ENCODE assay signal across 17 cellular contexts in the genomic region with DNA sequence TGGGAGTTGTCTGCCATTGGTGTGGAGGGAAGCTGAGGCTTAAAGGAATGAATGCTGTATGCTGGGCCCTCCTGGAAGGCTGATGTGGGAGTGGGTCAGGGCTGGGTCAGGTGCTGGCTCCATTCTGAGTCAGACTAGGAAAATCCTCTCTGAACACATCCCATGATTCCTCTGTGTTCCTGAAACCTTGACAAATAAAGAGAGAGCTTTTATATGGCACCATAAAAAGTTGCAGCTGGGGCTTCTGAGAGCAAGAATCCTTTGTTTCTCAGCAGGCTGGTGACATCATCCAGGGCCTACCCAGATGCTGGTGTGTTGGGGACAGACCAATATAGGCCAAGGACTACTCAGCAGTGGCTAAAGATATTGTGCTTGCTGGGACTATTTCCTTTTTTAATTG. TPM values are rescaled to one million over a fixed set of nuclear protein-coding genes. Genes with fewer than 3 reads are reported as not detected.
DNase-seq lines count a peak whose midpoint lies in the region; ATAC-seq and TF ChIP-seq lines count a peak whose summit lies in the region.
"Had no signal": no experiment of that assay in that cellular context is flagged by ENCODE, and none has a peak within 500 bp of the region (broad histone marks: within the 10 kb centered on the region; RNA-seq: fewer than 3 reads in every experiment).

No MANE protein-coding gene starts in this region.

- H3K27me3 ChIP-seq in colonic mucosa = no peaks in the 10 kb centered on the region
- H3K27me3 ChIP-seq: body of pancreas had no signal

- H3K36me3 Mint-ChIP-seq in neural crest cell (ENCODE audit: low read depth) (no peaks in the 10 kb centered on the region), immature natural killer cell (no peaks in the 10 kb centered on the region)

- ATAC-seq in GM21825 (IDR thresholded peaks at IDR 0.05; ENCODE audit: unreplicated experiment) = no peak
- ATAC-seq in HG02981 (IDR thresholded peaks at IDR 0.05; ENCODE audit: unreplicated experiment) = no peak
- ATAC-seq: activated T-cell treated with anti-CD3 and anti-CD28 coated beads, Interleukin-2, amount 50 U/mL, for 4 hours; body of pancreas; stimulated activated naive CD8-positive, alpha-beta T cell treated with anti-CD3 and anti-CD28 coated beads, Interleukin-15, Interleukin-2, amounts not matched to agents 100 U/mL and 50 U/mL, for 24 hours had no signal

- H3K4me1 ChIP-seq in colonic mucosa = no peaks in the 10 kb centered on the region
- H3K4me1 ChIP-seq: body of pancreas had no signal

- no peaks in the 10 kb centered on the region for H3K36me3 ChIP-seq in colonic mucosa

- DNase-seq in DMS153 (lab: John Stamatoyannopoulos, UW) = peak; percentile 88
- DNase-seq in NCI-H2107 (lab: John Stamatoyannopoulos, UW) = peak; percentile 46
- DNase-seq in colonic mucosa = peak; percentile 74
- DNase-seq in neural crest cell (ENCODE audit: low read depth, low spot score) = no peak
- DNase-seq in immature natural killer cell = no peak
- DNase-seq in iPS-NIHi7 (ENCODE audit: extremely low spot score) = no peak
- DNase-seq: activated CD4-positive, CD25-positive, alpha-beta regulatory T cell; activated T-cell treated with anti-CD3 and anti-CD28 coated beads, Interleukin-2, amount 50 U/mL, for 4 hours; body of pancreas; NCI-H526 treated with DMSO at 0.1 percent for 48 hours; stimulated activated CD4-positive, alpha-beta T cell treated with anti-CD3 and anti-CD28 coated beads, Interleukin-2, amount 100 ng/mL, for 48 hours; stimulated activated naive CD8-positive, alpha-beta T cell treated with anti-CD3 and anti-CD28 coated beads, Interleukin-15, Interleukin-2, amounts not matched to agents 100 U/mL and 50 U/mL, for 24 hours had no signal

- TF ChIP-seq CTCF in colonic mucosa (IDR thresholded peaks at IDR 0.05) (no peak), neural crest cell (conservative IDR thresholded peaks at IDR 0.05) (no peak)

- H3K9me3 Mint-ChIP-seq in neural crest cell (no peaks in the 10 kb centered on the region), immature natural killer cell (no peaks in the 10 kb centered on the region)
- H3K9me3 Mint-ChIP-seq: activated T-cell treated with anti-CD3 and anti-CD28 coated beads, Interleukin-2, amount 50 U/mL, for 4 hours had no signal

- H3K9me3 ChIP-seq in colonic mucosa = no peaks in the 10 kb centered on the region
- H3K9me3 ChIP-seq: body of pancreas had no signal

- intact Hi-C loops in colonic mucosa (cut with DNase I) = no loop called here

- H3K4me1 Mint-ChIP-seq in neural crest cell (peaks cover 6% of the 10 kb centered on the region), immature natural killer cell (no peaks in the 10 kb centered on the region)

- H3K4me3 Mint-ChIP-seq in neural crest cell (no peak overlapping the region), immature natural killer cell (no peak overlapping the region)
- H3K4me3 Mint-ChIP-seq: activated T-cell treated with anti-CD3 and anti-CD28 coated beads, Interleukin-2, amount 50 U/mL, for 4 hours had no signal

- H3K9ac ChIP-seq in colonic mucosa (ENCODE audit: low read depth in 2 of 2, low read length in 2 of 2) = no peak overlapping the region

- H3K27me3 Mint-ChIP-seq in neural crest cell (ENCODE audit: low read depth) = no peaks in the 10 kb centered on the region
- peaks cover 0 to 8% (median 5%) of the 10 kb centered on the region in 3 donors for H3K27me3 Mint-ChIP-seq in immature natural killer cell (ENCODE audit: low read depth in 3 of 3)

- peak overlapping the region; percentile 3 for H3K27ac Mint-ChIP-seq in neural crest cell (ENCODE audit: unreplicated experiment)
- H3K27ac Mint-ChIP-seq in immature natural killer cell = no peak overlapping the region

- H3K27ac ChIP-seq in colonic mucosa = peak overlapping the region; percentile 7
- H3K27ac ChIP-seq: body of pancreas had no signal

- no peak overlapping the region for H3K4me3 ChIP-seq in colonic mucosa
- H3K4me3 ChIP-seq: body of pancreas had no signal

RNA-seq across cellular contexts. Expression of gene NFASC, which starts 27.8 kb away (rescaled TPM):
- total RNA-seq in colonic mucosa (10 to 100 TPM; 12.1 to 13.9 TPM), neural crest cell (11.1 and 12.9 TPM in 2 replicates)
- not detected for polyA plus RNA-seq in immature natural killer cell
- total RNA-seq: endothelial cell of umbilical vein, HT-29, pulmonary artery endothelial cell had no signal
- polyA plus RNA-seq: endothelial cell of umbilical vein had no signal

Comparison
In these comparisons a context has a peak if more than half of its experiments do, and no peak if none do; other contexts are left out.
1. DNase-seq: peak in DMS153 (single experiment), NCI-H2107 (single experiment) and colonic mucosa (single experiment); none in neural crest cell (single experiment), immature natural killer cell (0 of 3) and iPS-NIHi7 (single experiment).